In genomic region chr9:8659121-8659520, GRCh38 we compare ENCODE assay signal across 17 cellular contexts.
DNase-seq lines count a peak whose midpoint lies in the region; ATAC-seq and TF ChIP-seq lines count a peak whose summit lies in the region.
"Had no signal": no experiment of that assay in that cellular context is flagged by ENCODE, and none has a peak within 500 bp of the region (broad histone marks: within the 10 kb centered on the region; RNA-seq: fewer than 3 reads in every experiment).

No MANE protein-coding gene starts in this region.

- no peak for DNase-seq in left ventricle myocardium superior
- no peak for DNase-seq in left ventricle myocardium inferior
- no peak for DNase-seq in nephron progenitor cell
- no peak for DNase-seq in COLO829 (ENCODE audit: low spot score)
- no peak for DNase-seq in MV-4-11 (lab: John Stamatoyannopoulos, UW)
- DNase-seq in activated CD4-positive, CD25-positive, alpha-beta regulatory T cell treated with anti-CD3 and anti-CD28 coated beads, Interleukin-2, amount 50 U/mL, for 72 hours: no peak
- DNase-seq: Caco-2; CD4-positive, alpha-beta memory T cell; DMS153; DND-41; GDM1; H9 had no signal

- H3K27ac Mint-ChIP-seq in nephron progenitor cell: peak overlapping the region; percentile 24
- H3K27ac Mint-ChIP-seq: CD4-positive, alpha-beta memory T cell; GM23338; H9 had no signal

- H3K4me3 ChIP-seq in left ventricle myocardium inferior: no peak overlapping the region
- H3K4me3 ChIP-seq: GM12878, GM23338 had no signal

- H3K9me3 ChIP-seq in left ventricle myocardium inferior (replicated peaks): no peaks in the 10 kb centered on the region
- H3K9me3 ChIP-seq: Caco-2 had no signal

- intact Hi-C loops in left ventricle myocardium superior (cut with micrococcal nuclease): no loop called here
- intact Hi-C loops in left ventricle myocardium inferior (cut with micrococcal nuclease): no loop called here

- H3K4me1 Mint-ChIP-seq in nephron progenitor cell: peaks cover 11% of the 10 kb centered on the region
- H3K4me1 Mint-ChIP-seq: CD4-positive, alpha-beta memory T cell had no signal

- H3K27me3 Mint-ChIP-seq in nephron progenitor cell (ENCODE audit: low read depth, poor library complexity): no peaks in the 10 kb centered on the region

- no peaks in the 10 kb centered on the region for H3K27me3 ChIP-seq in left ventricle myocardium inferior (ENCODE audit: low read depth)

- H3K36me3 ChIP-seq in left ventricle myocardium inferior: no peaks in the 10 kb centered on the region

- TF ChIP-seq CTCF in left ventricle myocardium inferior (IDR thresholded peaks at IDR 0.05; ENCODE audit: borderline replicate concordance): no peak
- TF ChIP-seq CTCF in nephron progenitor cell (IDR thresholded peaks at IDR 0.05): no peak

- ATAC-seq in left ventricle myocardium superior: peak; percentile 71
- ATAC-seq: GM12878, GM23338, HCT116 had no signal

- H3K36me3 Mint-ChIP-seq in nephron progenitor cell (ENCODE audit: low read depth): peaks cover 15% of the 10 kb centered on the region
- H3K36me3 Mint-ChIP-seq: CD4-positive, alpha-beta memory T cell had no signal

- H3K9me3 Mint-ChIP-seq in nephron progenitor cell: peaks cover 13% of the 10 kb centered on the region
- H3K9me3 Mint-ChIP-seq: CD4-positive, alpha-beta memory T cell; H9 had no signal

- H3K4me3 Mint-ChIP-seq in nephron progenitor cell: no peak overlapping the region
- H3K4me3 Mint-ChIP-seq: CD4-positive, alpha-beta memory T cell; GM23338; H9 had no signal

- H3K27ac ChIP-seq in left ventricle myocardium inferior (replicated peaks): no peak overlapping the region
- H3K27ac ChIP-seq in cingulate gyrus (ENCODE audit: low read depth, low read length): peak overlapping the region; percentile 69
- H3K27ac ChIP-seq in temporal lobe (ENCODE audit: low read depth, low read length): peak overlapping the region; percentile 12

- H3K4me1 ChIP-seq in left ventricle myocardium inferior: peaks cover 10% of the 10 kb centered on the region
- H3K4me1 ChIP-seq: Caco-2 had no signal
